ENCODE assay signal across 21 cellular contexts in the genomic region with DNA sequence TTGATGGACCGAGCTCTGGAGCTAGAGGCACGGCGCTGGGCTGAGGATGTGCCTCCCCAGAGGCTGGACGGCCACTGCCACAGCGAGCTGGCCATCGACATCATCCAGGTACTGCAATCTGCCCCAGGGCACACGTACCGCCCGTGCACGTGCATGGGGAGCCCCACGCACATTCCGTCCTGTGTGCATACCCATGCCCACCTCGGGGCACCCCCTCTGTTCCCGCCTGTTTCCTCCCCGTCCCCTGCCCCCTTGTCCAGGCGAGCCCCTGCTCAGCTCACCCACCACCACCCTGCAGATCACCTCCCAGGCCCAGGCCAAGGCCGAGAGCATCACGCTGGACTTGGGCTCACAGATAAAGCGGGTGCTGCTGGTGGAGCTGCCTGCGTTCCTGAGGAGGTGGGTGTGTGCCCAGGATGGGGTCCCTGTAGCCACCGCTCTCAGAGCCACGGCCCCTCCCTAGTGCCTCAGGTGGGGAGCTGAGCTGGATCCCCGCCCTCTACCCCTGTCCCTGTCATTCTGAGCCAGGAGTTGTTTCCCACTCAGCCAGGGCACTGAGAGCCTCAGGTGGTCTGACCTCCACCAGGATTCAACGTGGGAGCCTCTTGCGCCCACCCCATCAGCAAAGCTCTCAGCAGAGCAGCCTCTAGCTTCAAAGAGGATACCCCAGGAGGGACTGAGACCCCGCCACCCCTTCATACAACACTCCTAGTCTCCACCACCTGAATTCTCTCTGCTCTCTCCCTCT. TPM values are rescaled to one million over a fixed set of nuclear protein-coding genes. Genes with fewer than 3 reads are reported as not detected.
DNase-seq lines count a peak whose midpoint lies in the region; ATAC-seq, FAIRE-seq and TF ChIP-seq lines count a peak whose summit lies in the region.
"Had no signal": no experiment of that assay in that cellular context is flagged by ENCODE, and none has a peak within 500 bp of the region (broad histone marks: within the 10 kb centered on the region; RNA-seq: fewer than 3 reads in every experiment).

No MANE protein-coding gene starts in this region.

- no peak overlapping the region for H3K4me3 Mint-ChIP-seq in stimulated activated naive CD8-positive, alpha-beta T cell treated with anti-CD3 and anti-CD28 coated beads, Interleukin-15, amount 100 ng/mL, for 72 hours
- no peak overlapping the region for H3K4me3 Mint-ChIP-seq in activated naive CD4-positive, alpha-beta T cell treated with anti-CD3 and anti-CD28 coated beads, Interleukin-2, amount 10 ng/mL, durations not matched to agents 7 days and 5 days

- FAIRE-seq in pancreas (lab: Jason Lieb, UNC), result no peak
- FAIRE-seq: small intestine had no signal

- DNase-seq in stimulated activated naive CD8-positive, alpha-beta T cell treated with anti-CD3 and anti-CD28 coated beads, Interleukin-15, amount 100 ng/mL, for 72 hours, result no peak
- no peak for DNase-seq in stimulated activated naive CD8-positive, alpha-beta T cell treated with anti-CD3 and anti-CD28 coated beads, Interleukin-15, Interleukin-2, amounts not matched to agents 100 U/mL and 50 U/mL, for 24 hours
- DNase-seq in epithelial cell of prostate (ENCODE audit: low read depth, low spot score), result no peak
- peak in 4 of 6 donors; percentile 11 to 70 (median 40) for DNase-seq in pancreas
- DNase-seq in NCI-H226, result no peak
- no peak for DNase-seq in GM10248 (ENCODE audit: extremely low spot score)
- no peak for DNase-seq in activated naive CD4-positive, alpha-beta T cell treated with anti-CD3 and anti-CD28 coated beads, Interleukin-2, amount 10 ng/mL, durations not matched to agents 7 days and 5 days
- DNase-seq: activated CD4-positive, alpha-beta T cell treated with anti-CD3 and anti-CD28 coated beads, Interleukin-2, amount 50 U/mL, for 1 hour; activated naive CD4-positive, alpha-beta T cell; NCI-H1436; nucleus accumbens; small intestine; stimulated activated CD4-positive, alpha-beta T cell treated with anti-CD3 and anti-CD28 coated beads, Interleukin-4, amount 100 ng/mL, for 4 hours; SW 1271 had no signal

- POLR2A ChIA-PET in GM10248 (lab: Yijun Ruan, JAX), result no interaction called here

- H3K4me1 Mint-ChIP-seq in stimulated activated naive CD8-positive, alpha-beta T cell treated with anti-CD3 and anti-CD28 coated beads, Interleukin-15, amount 100 ng/mL, for 72 hours, result no peaks in the 10 kb centered on the region
- H3K4me1 Mint-ChIP-seq in activated naive CD4-positive, alpha-beta T cell treated with anti-CD3 and anti-CD28 coated beads, Interleukin-2, amount 10 ng/mL, durations not matched to agents 7 days and 5 days, result no peaks in the 10 kb centered on the region

- H3K27me3 Mint-ChIP-seq in stimulated activated naive CD8-positive, alpha-beta T cell treated with anti-CD3 and anti-CD28 coated beads, Interleukin-15, amount 100 ng/mL, for 72 hours, result peaks cover 4% of the 10 kb centered on the region
- H3K27me3 Mint-ChIP-seq in activated naive CD4-positive, alpha-beta T cell treated with anti-CD3 and anti-CD28 coated beads, Interleukin-2, amount 10 ng/mL, durations not matched to agents 7 days and 5 days, result peaks cover 21% of the 10 kb centered on the region

- intact Hi-C loops in pancreas (cut with DNase I), result no loop called here

- H3K36me3 ChIP-seq in pancreas, result no peaks in the 10 kb centered on the region

- H3K27me3 ChIP-seq in pancreas, result no peaks in the 10 kb centered on the region

- WGBS in pancreas, 2 donors, result 89 to 91% methylated on average over 23 to 26 of the region's 26 CpGs

- H3K27ac ChIP-seq in epithelial cell of prostate (peak overlapping the region; percentile 62), pancreas (peak overlapping the region in 1 of 4 donors; percentile 58)
- H3K27ac ChIP-seq: GM23248 had no signal

- H3K9me3 Mint-ChIP-seq in stimulated activated naive CD8-positive, alpha-beta T cell treated with anti-CD3 and anti-CD28 coated beads, Interleukin-15, amount 100 ng/mL, for 72 hours, result no peaks in the 10 kb centered on the region
- H3K9me3 Mint-ChIP-seq in activated naive CD4-positive, alpha-beta T cell treated with anti-CD3 and anti-CD28 coated beads, Interleukin-2, amount 10 ng/mL, durations not matched to agents 7 days and 5 days, result no peaks in the 10 kb centered on the region

- ATAC-seq in stimulated activated naive CD8-positive, alpha-beta T cell treated with anti-CD3 and anti-CD28 coated beads, Interleukin-15, amount 100 ng/mL, for 72 hours, result peak; percentile 28
- no peak for ATAC-seq in stimulated activated naive CD8-positive, alpha-beta T cell treated with anti-CD3 and anti-CD28 coated beads, Interleukin-15, Interleukin-2, amounts not matched to agents 100 U/mL and 50 U/mL, for 24 hours
- ATAC-seq in pancreas (no peak), HG02938 (IDR thresholded peaks at IDR 0.05; ENCODE audit: unreplicated experiment) (no peak)
- ATAC-seq: left lobe of liver had no signal

- no peak overlapping the region for H3K27ac Mint-ChIP-seq in stimulated activated naive CD8-positive, alpha-beta T cell treated with anti-CD3 and anti-CD28 coated beads, Interleukin-15, amount 100 ng/mL, for 72 hours
- H3K27ac Mint-ChIP-seq in activated naive CD4-positive, alpha-beta T cell treated with anti-CD3 and anti-CD28 coated beads, Interleukin-2, amount 10 ng/mL, durations not matched to agents 7 days and 5 days, result no peak overlapping the region

- no peaks in the 10 kb centered on the region for H3K36me3 Mint-ChIP-seq in activated naive CD4-positive, alpha-beta T cell treated with anti-CD3 and anti-CD28 coated beads, Interleukin-2, amount 10 ng/mL, durations not matched to agents 7 days and 5 days

- TF ChIP-seq CTCF in pancreas (IDR thresholded peaks at IDR 0.05), result no peak
- no peak for TF ChIP-seq CTCF in GM10248 (IDR thresholded peaks at IDR 0.05; ENCODE audit: control extremely low read depth, extremely low read depth, low read depth, missing control alignments)

- H3K4me3 ChIP-seq in pancreas, result no peak overlapping the region
- H3K4me3 ChIP-seq: GM23248 had no signal

- H3K4me1 ChIP-seq in pancreas, result peaks cover 4 to 17% (median 7%) of the 10 kb centered on the region in 3 donors

- H3K9me3 ChIP-seq in pancreas, result no peaks in the 10 kb centered on the region

- CTCF ChIA-PET in GM10248 (lab: Yijun Ruan, JAX), result interaction anchor here (3.9 to 5.3 kb wide), 2 partner anchors 12 to 25 kb away, joined by 22 to 34 read pairs; no protein-coding TSS in a partner anchor
- CTCF ChIA-PET in activated naive CD4-positive, alpha-beta T cell treated with anti-CD3 and anti-CD28 coated beads, Interleukin-2, amount 10 ng/mL, durations not matched to agents 7 days and 5 days (lab: Charles Lee), result interaction anchor here (1.1 kb wide), 1 partner anchor 25 kb away, joined by 4 read pairs; no protein-coding TSS in a partner anchor

RNA-seq across cellular contexts. Expression of gene TNFAIP2, which starts 6.9 kb away (rescaled TPM):
- 100 to 1,000 TPM in 1 of 6 donors, 10 to 100 TPM in 3, 1 to 10 TPM in 2; 7.0 to 188 (median 27.7) TPM for total RNA-seq in pancreas
- polyA plus RNA-seq in pancreas, result 100 to 1,000 TPM; 123 to 288 TPM

RNA-seq across cellular contexts. Expression of gene EXOC3L4, which starts 35.7 kb away (rescaled TPM):
- 1 to 10 TPM in 4 of 6 donors, under 1 TPM in 2; 0.63 to 6.2 (median 1.3) TPM for total RNA-seq in pancreas
- polyA plus RNA-seq in pancreas, result 1 to 10 TPM; 5.0 to 8.9 TPM
- total RNA-seq: dermis blood vessel endothelial cell, GM23248, M059J, temporal lobe had no signal
- polyA plus RNA-seq: GM23248 had no signal

RNA-seq across cellular contexts. Expression of gene LBHD2, which starts 46.2 kb away (rescaled TPM):
- not detected for total RNA-seq in pancreas
- polyA plus RNA-seq in pancreas, result not detected
- total RNA-seq: dermis blood vessel endothelial cell, epithelial cell of proximal tubule, GM23248, left lobe of liver, M059J, temporal lobe had no signal
- polyA plus RNA-seq: GM23248, small intestine had no signal

Comparison
In these comparisons a context has a peak if more than half of its experiments do, and no peak if none do; other contexts are left out.
1. DNase-seq: peak in pancreas (4 of 6); none in stimulated activated naive CD8-positive, alpha-beta T cell treated with anti-CD3 and anti-CD28 coated beads, Interleukin-15, amount 100 ng/mL, for 72 hours (0 of 2), stimulated activated naive CD8-positive, alpha-beta T cell treated with anti-CD3 and anti-CD28 coated beads, Interleukin-15, Interleukin-2, amounts not matched to agents 100 U/mL and 50 U/mL, for 24 hours (single experiment), epithelial cell of prostate (single experiment), NCI-H226 (single experiment), GM10248 (single experiment) and activated naive CD4-positive, alpha-beta T cell treated with anti-CD3 and anti-CD28 coated beads, Interleukin-2, amount 10 ng/mL, durations not matched to agents 7 days and 5 days (single experiment).